Comparison of ENCODE assay signal across 1 cellular context in the genomic region with DNA sequence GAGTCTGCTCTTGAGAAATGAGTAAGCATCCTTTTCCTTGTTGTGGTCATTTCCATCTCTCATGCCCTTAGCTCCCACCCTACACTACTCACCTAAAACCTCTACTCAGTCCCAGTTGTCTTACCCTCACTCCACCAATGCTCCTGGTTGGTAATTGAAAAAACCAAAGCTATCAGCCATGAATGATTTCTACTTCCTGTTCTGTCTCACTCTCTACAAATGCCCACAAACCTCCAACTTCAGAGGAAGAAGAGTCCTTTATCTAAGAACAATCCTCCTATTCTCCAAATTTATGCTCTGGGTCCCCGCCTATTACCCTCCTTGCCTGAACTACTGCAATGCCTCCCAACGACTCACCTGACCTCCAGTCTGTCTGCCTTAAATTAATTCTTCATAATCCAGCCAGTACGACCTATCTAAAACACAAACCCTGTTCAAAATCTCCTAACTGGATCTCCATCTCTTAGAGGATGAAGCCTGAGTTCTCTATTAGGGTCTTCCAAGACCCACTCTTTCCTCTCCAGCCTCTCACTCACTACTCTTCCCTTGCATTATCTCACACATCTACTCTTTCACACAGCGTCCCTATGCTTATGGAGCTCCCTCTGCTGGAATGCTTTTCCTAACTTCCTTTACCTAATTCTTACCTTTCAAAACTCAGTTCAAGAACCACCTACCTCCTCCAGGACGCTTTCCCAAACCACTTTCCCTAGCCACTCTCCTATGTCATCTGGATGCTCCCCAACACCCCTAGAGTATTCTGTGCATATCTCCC.
A peak's percentile ranks its signal among the peaks of the same experiment; 100 is the strongest.
TF ChIP-seq lines count a peak whose summit lies in the region.

No MANE protein-coding gene starts in this region.

TF ChIP-seq in GM12878, 131 proteins besides CTCF, POLR2A, EP300 and RAD21:
- no peak for TF ChIP-seq KAT2A (conservative IDR thresholded peaks at IDR 0.05; ENCODE audit: control insufficient read depth, low read depth, low read length)
- TF ChIP-seq, protein P1, sequence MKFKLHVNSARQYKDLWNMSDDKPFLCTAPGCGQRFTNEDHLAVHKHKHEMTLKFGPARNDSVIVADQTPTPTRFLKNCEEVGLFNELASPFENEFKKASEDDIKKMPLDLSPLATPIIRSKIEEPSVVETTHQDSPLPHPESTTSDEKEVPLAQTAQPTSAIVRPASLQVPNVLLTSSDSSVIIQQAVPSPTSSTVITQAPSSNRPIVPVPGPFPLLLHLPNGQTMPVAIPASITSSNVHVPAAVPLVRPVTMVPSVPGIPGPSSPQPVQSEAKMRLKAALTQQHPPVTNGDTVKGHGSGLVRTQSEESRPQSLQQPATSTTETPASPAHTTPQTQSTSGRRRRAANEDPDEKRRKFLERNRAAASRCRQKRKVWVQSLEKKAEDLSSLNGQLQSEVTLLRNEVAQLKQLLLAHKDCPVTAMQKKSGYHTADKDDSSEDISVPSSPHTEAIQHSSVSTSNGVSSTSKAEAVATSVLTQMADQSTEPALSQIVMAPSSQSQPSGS (IDR thresholded peaks at IDR 0.05; ENCODE audit: low read length): 0 out of 2 replicates have a peak, but pooled peaks have one; percentile 11
- TF ChIP-seq SMC3 (IDR thresholded peaks at IDR 0.05; ENCODE audit: borderline replicate concordance, low read length): peak; percentile 31; the same call in 1 of the 2 replicates
- TF ChIP-seq ZBED1 (IDR thresholded peaks at IDR 0.05; ENCODE audit: borderline replicate concordance): no peak
